Comparison of ENCODE assay signal across 1 cellular context in genomic region chr11:115886111-115886733, GRCh38.
TF ChIP-seq lines count a peak whose summit lies in the region.

No MANE protein-coding gene starts in this region.

TF ChIP-seq in H1, 55 proteins besides CTCF, POLR2A, EP300 and RAD21 (continued from another document):
- TF ChIP-seq, protein P1, sequence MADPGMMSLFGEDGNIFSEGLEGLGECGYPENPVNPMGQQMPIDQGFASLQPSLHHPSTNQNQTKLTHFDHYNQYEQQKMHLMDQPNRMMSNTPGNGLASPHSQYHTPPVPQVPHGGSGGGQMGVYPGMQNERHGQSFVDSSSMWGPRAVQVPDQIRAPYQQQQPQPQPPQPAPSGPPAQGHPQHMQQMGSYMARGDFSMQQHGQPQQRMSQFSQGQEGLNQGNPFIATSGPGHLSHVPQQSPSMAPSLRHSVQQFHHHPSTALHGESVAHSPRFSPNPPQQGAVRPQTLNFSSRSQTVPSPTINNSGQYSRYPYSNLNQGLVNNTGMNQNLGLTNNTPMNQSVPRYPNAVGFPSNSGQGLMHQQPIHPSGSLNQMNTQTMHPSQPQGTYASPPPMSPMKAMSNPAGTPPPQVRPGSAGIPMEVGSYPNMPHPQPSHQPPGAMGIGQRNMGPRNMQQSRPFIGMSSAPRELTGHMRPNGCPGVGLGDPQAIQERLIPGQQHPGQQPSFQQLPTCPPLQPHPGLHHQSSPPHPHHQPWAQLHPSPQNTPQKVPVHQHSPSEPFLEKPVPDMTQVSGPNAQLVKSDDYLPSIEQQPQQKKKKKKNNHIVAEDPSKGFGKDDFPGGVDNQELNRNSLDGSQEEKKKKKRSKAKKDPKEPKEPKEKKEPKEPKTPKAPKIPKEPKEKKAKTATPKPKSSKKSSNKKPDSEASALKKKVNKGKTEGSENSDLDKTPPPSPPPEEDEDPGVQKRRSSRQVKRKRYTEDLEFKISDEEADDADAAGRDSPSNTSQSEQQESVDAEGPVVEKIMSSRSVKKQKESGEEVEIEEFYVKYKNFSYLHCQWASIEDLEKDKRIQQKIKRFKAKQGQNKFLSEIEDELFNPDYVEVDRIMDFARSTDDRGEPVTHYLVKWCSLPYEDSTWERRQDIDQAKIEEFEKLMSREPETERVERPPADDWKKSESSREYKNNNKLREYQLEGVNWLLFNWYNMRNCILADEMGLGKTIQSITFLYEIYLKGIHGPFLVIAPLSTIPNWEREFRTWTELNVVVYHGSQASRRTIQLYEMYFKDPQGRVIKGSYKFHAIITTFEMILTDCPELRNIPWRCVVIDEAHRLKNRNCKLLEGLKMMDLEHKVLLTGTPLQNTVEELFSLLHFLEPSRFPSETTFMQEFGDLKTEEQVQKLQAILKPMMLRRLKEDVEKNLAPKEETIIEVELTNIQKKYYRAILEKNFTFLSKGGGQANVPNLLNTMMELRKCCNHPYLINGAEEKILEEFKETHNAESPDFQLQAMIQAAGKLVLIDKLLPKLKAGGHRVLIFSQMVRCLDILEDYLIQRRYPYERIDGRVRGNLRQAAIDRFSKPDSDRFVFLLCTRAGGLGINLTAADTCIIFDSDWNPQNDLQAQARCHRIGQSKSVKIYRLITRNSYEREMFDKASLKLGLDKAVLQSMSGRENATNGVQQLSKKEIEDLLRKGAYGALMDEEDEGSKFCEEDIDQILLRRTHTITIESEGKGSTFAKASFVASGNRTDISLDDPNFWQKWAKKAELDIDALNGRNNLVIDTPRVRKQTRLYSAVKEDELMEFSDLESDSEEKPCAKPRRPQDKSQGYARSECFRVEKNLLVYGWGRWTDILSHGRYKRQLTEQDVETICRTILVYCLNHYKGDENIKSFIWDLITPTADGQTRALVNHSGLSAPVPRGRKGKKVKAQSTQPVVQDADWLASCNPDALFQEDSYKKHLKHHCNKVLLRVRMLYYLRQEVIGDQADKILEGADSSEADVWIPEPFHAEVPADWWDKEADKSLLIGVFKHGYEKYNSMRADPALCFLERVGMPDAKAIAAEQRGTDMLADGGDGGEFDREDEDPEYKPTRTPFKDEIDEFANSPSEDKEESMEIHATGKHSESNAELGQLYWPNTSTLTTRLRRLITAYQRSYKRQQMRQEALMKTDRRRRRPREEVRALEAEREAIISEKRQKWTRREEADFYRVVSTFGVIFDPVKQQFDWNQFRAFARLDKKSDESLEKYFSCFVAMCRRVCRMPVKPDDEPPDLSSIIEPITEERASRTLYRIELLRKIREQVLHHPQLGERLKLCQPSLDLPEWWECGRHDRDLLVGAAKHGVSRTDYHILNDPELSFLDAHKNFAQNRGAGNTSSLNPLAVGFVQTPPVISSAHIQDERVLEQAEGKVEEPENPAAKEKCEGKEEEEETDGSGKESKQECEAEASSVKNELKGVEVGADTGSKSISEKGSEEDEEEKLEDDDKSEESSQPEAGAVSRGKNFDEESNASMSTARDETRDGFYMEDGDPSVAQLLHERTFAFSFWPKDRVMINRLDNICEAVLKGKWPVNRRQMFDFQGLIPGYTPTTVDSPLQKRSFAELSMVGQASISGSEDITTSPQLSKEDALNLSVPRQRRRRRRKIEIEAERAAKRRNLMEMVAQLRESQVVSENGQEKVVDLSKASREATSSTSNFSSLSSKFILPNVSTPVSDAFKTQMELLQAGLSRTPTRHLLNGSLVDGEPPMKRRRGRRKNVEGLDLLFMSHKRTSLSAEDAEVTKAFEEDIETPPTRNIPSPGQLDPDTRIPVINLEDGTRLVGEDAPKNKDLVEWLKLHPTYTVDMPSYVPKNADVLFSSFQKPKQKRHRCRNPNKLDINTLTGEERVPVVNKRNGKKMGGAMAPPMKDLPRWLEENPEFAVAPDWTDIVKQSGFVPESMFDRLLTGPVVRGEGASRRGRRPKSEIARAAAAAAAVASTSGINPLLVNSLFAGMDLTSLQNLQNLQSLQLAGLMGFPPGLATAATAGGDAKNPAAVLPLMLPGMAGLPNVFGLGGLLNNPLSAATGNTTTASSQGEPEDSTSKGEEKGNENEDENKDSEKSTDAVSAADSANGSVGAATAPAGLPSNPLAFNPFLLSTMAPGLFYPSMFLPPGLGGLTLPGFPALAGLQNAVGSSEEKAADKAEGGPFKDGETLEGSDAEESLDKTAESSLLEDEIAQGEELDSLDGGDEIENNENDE (IDR thresholded peaks at IDR 0.05; ENCODE audit: insufficient replicate concordance, low read length), result no peak
- no peak for TF ChIP-seq TAF1 (IDR thresholded peaks at IDR 0.05; ENCODE audit: low read depth, low read length)
- no peak for TF ChIP-seq BRCA1 (IDR thresholded peaks at IDR 0.05; ENCODE audit: low read depth, low read length)
- TF ChIP-seq, protein P2, sequence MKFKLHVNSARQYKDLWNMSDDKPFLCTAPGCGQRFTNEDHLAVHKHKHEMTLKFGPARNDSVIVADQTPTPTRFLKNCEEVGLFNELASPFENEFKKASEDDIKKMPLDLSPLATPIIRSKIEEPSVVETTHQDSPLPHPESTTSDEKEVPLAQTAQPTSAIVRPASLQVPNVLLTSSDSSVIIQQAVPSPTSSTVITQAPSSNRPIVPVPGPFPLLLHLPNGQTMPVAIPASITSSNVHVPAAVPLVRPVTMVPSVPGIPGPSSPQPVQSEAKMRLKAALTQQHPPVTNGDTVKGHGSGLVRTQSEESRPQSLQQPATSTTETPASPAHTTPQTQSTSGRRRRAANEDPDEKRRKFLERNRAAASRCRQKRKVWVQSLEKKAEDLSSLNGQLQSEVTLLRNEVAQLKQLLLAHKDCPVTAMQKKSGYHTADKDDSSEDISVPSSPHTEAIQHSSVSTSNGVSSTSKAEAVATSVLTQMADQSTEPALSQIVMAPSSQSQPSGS (IDR thresholded peaks at IDR 0.05; ENCODE audit: low read length), result no peak
- TF ChIP-seq, protein P3, sequence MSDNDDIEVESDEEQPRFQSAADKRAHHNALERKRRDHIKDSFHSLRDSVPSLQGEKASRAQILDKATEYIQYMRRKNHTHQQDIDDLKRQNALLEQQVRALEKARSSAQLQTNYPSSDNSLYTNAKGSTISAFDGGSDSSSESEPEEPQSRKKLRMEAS (IDR thresholded peaks at IDR 0.05), result no peak
- TF ChIP-seq POU5F1 (IDR thresholded peaks at IDR 0.05; ENCODE audit: low read depth, low read length), result no peak
